8 cellular contexts compared by ENCODE assay signal in the genomic region with DNA sequence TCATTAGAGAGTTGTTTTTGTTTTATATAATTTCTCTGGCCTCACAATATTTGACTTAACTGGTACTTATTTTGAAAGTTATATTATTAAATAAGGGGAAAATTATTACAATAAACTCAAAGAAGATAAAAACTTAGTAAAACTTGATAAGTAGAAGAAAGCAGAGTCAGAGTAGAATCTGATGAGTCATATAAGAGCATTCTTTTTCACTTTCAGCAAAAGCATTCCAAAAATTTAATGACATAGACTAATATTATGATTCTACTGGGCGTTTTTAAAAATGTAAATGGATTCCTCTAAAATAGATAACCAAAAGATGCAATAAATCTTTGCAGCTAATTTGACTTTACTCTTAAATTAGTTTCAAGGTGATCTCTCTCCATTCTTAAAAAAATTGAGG.
"Had no signal": no experiment of that assay in that cellular context is flagged by ENCODE, and none has a peak within 500 bp of the region (broad histone marks: within the 10 kb centered on the region; RNA-seq: fewer than 3 reads in every experiment).

No MANE protein-coding gene starts in this region.

- DNase-seq: GM23248, GOT3, H9, HFFc6 had no signal

- H3K27ac ChIP-seq: GM23248, HL-60, KMS-11 had no signal

- H3K4me3 ChIP-seq: GM23248 had no signal

- FAIRE-seq: H54, HepG2 had no signal

- H3K9ac ChIP-seq: GM23248, KMS-11 had no signal
